In the genomic region with DNA sequence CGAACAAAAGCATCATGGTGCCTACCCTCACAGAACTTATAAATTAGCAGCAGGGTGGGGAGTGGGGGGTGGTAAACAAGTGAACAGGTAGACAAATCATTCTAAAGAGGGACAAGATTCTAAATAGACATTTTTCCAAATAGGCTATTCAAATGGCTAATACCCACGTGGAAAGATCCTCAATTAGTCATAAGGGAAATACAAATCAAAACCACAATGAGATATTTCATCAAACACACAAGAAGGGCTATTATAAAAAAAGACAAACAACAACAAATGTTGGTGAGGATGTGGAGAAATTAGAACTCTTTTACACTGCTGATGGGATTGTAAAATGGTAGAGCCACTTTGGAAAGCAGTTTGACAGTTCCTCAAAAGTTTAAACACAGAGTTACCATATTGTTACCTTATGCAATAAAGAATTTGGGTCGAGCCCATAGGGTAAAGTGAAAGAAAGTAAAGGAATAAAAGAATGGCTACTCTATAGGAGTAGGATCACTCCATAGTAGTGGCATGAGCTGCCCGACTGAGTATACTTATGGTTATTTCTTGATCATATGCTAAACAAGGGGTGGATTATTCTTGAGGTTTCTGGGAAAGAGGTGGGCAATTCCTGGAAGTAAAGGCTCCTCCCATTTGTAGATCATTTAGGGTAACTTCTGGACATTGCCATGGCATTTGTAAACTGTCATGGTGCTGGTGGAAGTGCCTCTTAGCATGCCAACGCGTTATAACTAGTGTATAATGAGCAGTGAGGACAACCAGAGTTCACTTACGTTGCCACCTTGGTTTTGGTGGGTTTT, we compare ENCODE assay signal across 26 cellular contexts. TPM values are rescaled to one million over a fixed set of nuclear protein-coding genes. Genes with fewer than 3 reads are reported as not detected.
A peak's percentile ranks its signal among the peaks of the same experiment; 100 is the strongest.
DNase-seq lines count a peak whose midpoint lies in the region; ATAC-seq, FAIRE-seq and TF ChIP-seq lines count a peak whose summit lies in the region.
"Had no signal": no experiment of that assay in that cellular context is flagged by ENCODE, and none has a peak within 500 bp of the region (broad histone marks: within the 10 kb centered on the region; RNA-seq: fewer than 3 reads in every experiment).

No MANE protein-coding gene starts in this region.

- H3K4me1 ChIP-seq in heart right ventricle = peaks cover 0 to 47% (median 27%) of the 10 kb centered on the region in 9 donors
- H3K4me1 ChIP-seq in K562 (replicated peaks in 1 of 2; ENCODE audit: control insufficient read depth in 2 of 2, insufficient read depth in 2 of 2, low read length in 2 of 2) = peaks cover 0 to 24% of the 10 kb centered on the region in 2 experiments; a peak in 4 of 5 replicates
- H3K4me1 ChIP-seq in transverse colon = peaks cover 6 to 31% (median 13%) of the 10 kb centered on the region in 4 donors
- no peaks in the 10 kb centered on the region for H3K4me1 ChIP-seq in mesendoderm (ENCODE audit: control insufficient read depth, low read depth, low read length)
- peaks cover 13% of the 10 kb centered on the region for H3K4me1 ChIP-seq in effector memory CD4-positive, alpha-beta T cell (ENCODE audit: control insufficient read depth, insufficient read depth, low read length, poor library complexity, severe bottlenecking)
- H3K4me1 ChIP-seq in neural progenitor cell = peaks cover 5% of the 10 kb centered on the region

- H2BK120ac ChIP-seq in mesendoderm (ENCODE audit: low read depth, low read length) = no peak overlapping the region

- intact Hi-C loops in heart right ventricle (cut with DNase I) = loop anchor here in 5 of 10 donors (5.0 to 10.0 kb wide), 6 partner anchors 64 to 371 kb away; a partner anchor contains a TSS
- intact Hi-C loops in cardiac septum (cut with DNase I) = loop anchor here (5.0 kb wide), 1 partner anchor 131 kb away; no protein-coding TSS in a partner anchor
- intact Hi-C loops in K562 (cut with micrococcal nuclease) = loop anchor here (2.0 to 5.0 kb wide), 2 partner anchors 126 to 153 kb away; a partner anchor contains a TSS
- intact Hi-C loops in transverse colon (cut with DNase I; ENCODE audit: low total_unique reads) = no loop called here

- no peak overlapping the region for H2AK5ac ChIP-seq in mesendoderm (ENCODE audit: low read length)

- H4K20me1 ChIP-seq in K562 (replicated peaks; ENCODE audit: control insufficient read depth, insufficient read depth, low read length) = no peaks in the 10 kb centered on the region
- H4K20me1 ChIP-seq in neural progenitor cell (ENCODE audit: low read depth) = no peaks in the 10 kb centered on the region

- no peak for ATAC-seq in heart right ventricle
- peak; percentile 54 for ATAC-seq in K562
- ATAC-seq: activated naive CD8-positive, alpha-beta T cell treated with anti-CD3 and anti-CD28 coated beads, Interleukin-2, amount 50 U/mL, for 24 hours; effector memory CD8-positive, alpha-beta T cell; left colon; stimulated activated naive B cell treated with anti-CD40 and anti-IgM and Interleukin-4, amounts not matched to agents 10 μg/mL and 1 μg/mL and 100 μg/mL, for 72 hours had no signal

- no peak overlapping the region for H3K4me2 ChIP-seq in K562 (ENCODE audit: insufficient read depth, low read length)
- no peak overlapping the region for H3K4me2 ChIP-seq in mesendoderm (ENCODE audit: low read length)
- H3K4me2 ChIP-seq in neural progenitor cell = no peak overlapping the region

- TF ChIP-seq RAD21 in K562 (CRISPR knock-in tag; conservative IDR thresholded peaks at IDR 0.05 in 1 of 2, IDR thresholded peaks at IDR 0.05 in 1 of 2) = no peak

- FAIRE-seq in K562 (lab: Jason Lieb, UNC) = no peak
- FAIRE-seq: A204.1, H54 had no signal

- H2AFZ ChIP-seq in K562 (ENCODE audit: low read depth, low read length) (peak overlapping the region; percentile 72), neural progenitor cell (replicated peaks) (no peak overlapping the region)

- H3K23ac ChIP-seq in mesendoderm (ENCODE audit: low read length) = no peak overlapping the region

- no peak for DNase-seq in heart right ventricle
- no peak for DNase-seq in cardiac septum (ENCODE audit: low spot score)
- peak in 1 of 4 experiments; percentile 64 for DNase-seq in K562 (ENCODE audit: extremely low read depth in 1 of 4, low spot score in 3 of 4)
- peak; percentile 42 for DNase-seq in foreskin melanocyte
- no peak for DNase-seq in transverse colon
- no peak for DNase-seq in mesendoderm
- no peak for DNase-seq in effector memory CD4-positive, alpha-beta T cell
- no peak for DNase-seq in neural progenitor cell (ENCODE audit: low spot score)
- DNase-seq: activated naive CD8-positive, alpha-beta T cell treated with anti-CD3 and anti-CD28 coated beads, Interleukin-2, amount 50 U/mL, for 24 hours; central memory CD4-positive, alpha-beta T cell; DMS79; effector memory CD8-positive, alpha-beta T cell; KG1; left colon; NCI-H1048; NCI-H2081 treated with DMSO at 0.1 percent for 48 hours; NCI-H524 treated with DMSO at 0.1 percent for 48 hours; occipital lobe; stimulated activated naive B cell treated with anti-CD40 and anti-IgM and Interleukin-4, amounts not matched to agents 10 μg/mL and 1 μg/mL and 100 μg/mL, for 72 hours; T-helper 9 cell; thyroid gland had no signal

- POLR2A ChIA-PET in K562 (lab: Yijun Ruan, JAX) = interaction anchor here (0.6 to 0.7 kb wide), 2 partner anchors 13 to 34 kb away, joined by 3 to 4 read pairs; no protein-coding TSS in a partner anchor

- TF ChIP-seq EP300 in K562 (IDR thresholded peaks at IDR 0.05; ENCODE audit: low read length) (no peak), transverse colon (IDR thresholded peaks at IDR 0.05; ENCODE audit: low read depth) (no peak)

- H3K27ac ChIP-seq in heart right ventricle (peak overlapping the region in 7 of 10 donors; percentile 27 to 80 (median 69)), K562 (ENCODE audit: extremely low read depth, low read depth, low read length) (no peak overlapping the region), transverse colon (peak overlapping the region in 3 of 4 donors; percentile 60 to 73 (median 67)), mesendoderm (ENCODE audit: low read depth, low read length) (no peak overlapping the region), neural progenitor cell (no peak overlapping the region)
- H3K27ac ChIP-seq in effector memory CD4-positive, alpha-beta T cell (ENCODE audit: insufficient read depth, low read length, poor library complexity, severe bottlenecking) = no peak overlapping the region
- H3K27ac ChIP-seq: C4-2B had no signal

- no peaks in the 10 kb centered on the region for H3K79me1 ChIP-seq in mesendoderm (ENCODE audit: low read length)

- no peaks in the 10 kb centered on the region for H3K9me3 ChIP-seq in heart right ventricle
- no peaks in the 10 kb centered on the region for H3K9me3 ChIP-seq in K562 (replicated peaks; ENCODE audit: control insufficient read depth, insufficient read depth, low read depth, low read length)
- no peaks in the 10 kb centered on the region for H3K9me3 ChIP-seq in transverse colon
- H3K9me3 ChIP-seq in effector memory CD4-positive, alpha-beta T cell (ENCODE audit: control insufficient read depth, low read length) = no peaks in the 10 kb centered on the region
- no peaks in the 10 kb centered on the region for H3K9me3 ChIP-seq in neural progenitor cell (ENCODE audit: low read depth)
- H3K9me3 ChIP-seq: right atrium auricular region, thyroid gland had no signal

- no peaks in the 10 kb centered on the region for H3K79me2 ChIP-seq in K562 (ENCODE audit: control insufficient read depth, insufficient read depth, low read length)
- no peaks in the 10 kb centered on the region for H3K79me2 ChIP-seq in mesendoderm (ENCODE audit: control insufficient read depth, insufficient read depth, low read length)
- no peaks in the 10 kb centered on the region for H3K79me2 ChIP-seq in neural progenitor cell (ENCODE audit: low read depth)

- no peaks in the 10 kb centered on the region for H3F3A ChIP-seq in neural progenitor cell (ENCODE audit: low read depth)

- 88 to 89% methylated on average over 7 of the region's 7 CpGs for WGBS in heart right ventricle, 2 donors
- 44% methylated on average over 7 of the region's 7 CpGs for WGBS in K562 (ENCODE audit: insufficient coverage, low coverage, missing lambda C conversion rate)
- 60 to 75% methylated on average over 1 to 7 of the region's 7 CpGs for WGBS in transverse colon (ENCODE audit: low coverage in 1 of 2), 2 donors
- WGBS in mesendoderm (ENCODE audit: extremely low coverage, insufficient coverage, low lambda C conversion rate) = no CpG with 5 or more reads among the region's 7 CpGs

- no peaks in the 10 kb centered on the region for H3K36me3 Mint-ChIP-seq in neural progenitor cell
- H3K36me3 Mint-ChIP-seq: stimulated activated naive B cell treated with anti-CD40 and anti-IgM and Interleukin-4, amounts not matched to agents 10 μg/mL and 1 μg/mL and 100 μg/mL, for 72 hours had no signal

- no peak overlapping the region for H3K18ac ChIP-seq in mesendoderm (ENCODE audit: low read length)

- no peak overlapping the region for H4K5ac ChIP-seq in mesendoderm (ENCODE audit: low read length)

- TSS peak; percentile 100 for BruUV-seq in K562 (replicated peaks; lab: Mats Ljungman, UMichigan)

- CTCF ChIA-PET in K562 (lab: Yijun Ruan, JAX; ENCODE audit: low intra/inter-chr PET ratio) = no interaction called here

- H3K4me3 Mint-ChIP-seq in neural progenitor cell = no peak overlapping the region
- H3K4me3 Mint-ChIP-seq: activated naive CD8-positive, alpha-beta T cell treated with anti-CD3 and anti-CD28 coated beads, Interleukin-2, amount 50 U/mL, for 24 hours; effector memory CD8-positive, alpha-beta T cell; stimulated activated naive B cell treated with anti-CD40 and anti-IgM and Interleukin-4, amounts not matched to agents 10 μg/mL and 1 μg/mL and 100 μg/mL, for 72 hours had no signal

- H3K4me3 ChIP-seq in heart right ventricle (no peak overlapping the region), K562 (no peak overlapping the region), transverse colon (no peak overlapping the region), mesendoderm (ENCODE audit: low read length) (no peak overlapping the region), neural progenitor cell (no peak overlapping the region)
- no peak overlapping the region for H3K4me3 ChIP-seq in effector memory CD4-positive, alpha-beta T cell (ENCODE audit: insufficient read depth, low read depth, low read length, poor library complexity, severe bottlenecking)
- H3K4me3 ChIP-seq: right atrium auricular region, thyroid gland had no signal

- no peak overlapping the region for H2BK5ac ChIP-seq in mesendoderm (ENCODE audit: low read length)

- H3K27ac Mint-ChIP-seq in neural progenitor cell = no peak overlapping the region
- H3K27ac Mint-ChIP-seq: effector memory CD8-positive, alpha-beta T cell; stimulated activated naive B cell treated with anti-CD40 and anti-IgM and Interleukin-4, amounts not matched to agents 10 μg/mL and 1 μg/mL and 100 μg/mL, for 72 hours had no signal

- H3K4me1 Mint-ChIP-seq in neural progenitor cell = peaks cover 8% of the 10 kb centered on the region

- H3K27me3 ChIP-seq in heart right ventricle = peaks cover 0 to 32% (median 0%) of the 10 kb centered on the region in 7 donors
- no peaks in the 10 kb centered on the region for H3K27me3 ChIP-seq in K562 (ENCODE audit: control insufficient read depth in 2 of 2, insufficient read depth in 2 of 2, low read length in 2 of 2)
- no peaks in the 10 kb centered on the region for H3K27me3 ChIP-seq in transverse colon
- H3K27me3 ChIP-seq in mesendoderm (ENCODE audit: insufficient read depth, low read length, poor library complexity) = no peaks in the 10 kb centered on the region
- H3K27me3 ChIP-seq in effector memory CD4-positive, alpha-beta T cell (replicated peaks; ENCODE audit: control insufficient read depth, insufficient read depth, low read length, poor library complexity, severe bottlenecking) = no peaks in the 10 kb centered on the region
- H3K27me3 ChIP-seq in neural progenitor cell = no peaks in the 10 kb centered on the region
- H3K27me3 ChIP-seq: right atrium auricular region, thyroid gland had no signal

- no peaks in the 10 kb centered on the region for H3K9me1 ChIP-seq in K562 (ENCODE audit: control insufficient read depth, insufficient read depth, low read length)

- H3K9ac ChIP-seq in K562 (ENCODE audit: insufficient read depth in 1 of 2, low read depth in 2 of 2, low read length in 2 of 2) (no peak overlapping the region), mesendoderm (ENCODE audit: low read length) (no peak overlapping the region), neural progenitor cell (no peak overlapping the region)

- no peak overlapping the region for H2BK15ac ChIP-seq in mesendoderm (replicated peaks; ENCODE audit: low read depth)

- H3K4ac ChIP-seq in mesendoderm (ENCODE audit: low read depth, low read length) = no peak overlapping the region

- H3K56ac ChIP-seq in mesendoderm (ENCODE audit: low read length) = no peak overlapping the region

- H3K36me3 ChIP-seq in heart right ventricle (no peaks in the 10 kb centered on the region), K562 (ENCODE audit: control insufficient read depth, insufficient read depth, low read length) (no peaks in the 10 kb centered on the region), transverse colon (no peaks in the 10 kb centered on the region), mesendoderm (ENCODE audit: control insufficient read depth, insufficient read depth, low read length) (no peaks in the 10 kb centered on the region), neural progenitor cell (no peaks in the 10 kb centered on the region)
- no peaks in the 10 kb centered on the region for H3K36me3 ChIP-seq in effector memory CD4-positive, alpha-beta T cell (ENCODE audit: control insufficient read depth, insufficient read depth, low read length)
- H3K36me3 ChIP-seq: right atrium auricular region, thyroid gland had no signal

- TF ChIP-seq POLR2A in K562 (conservative IDR thresholded peaks at IDR 0.05) (peak; percentile 72), transverse colon (IDR thresholded peaks at IDR 0.05) (no peak)

- H3K27me3 Mint-ChIP-seq in neural progenitor cell (ENCODE audit: insufficient read depth, low read depth) = peaks cover 2% of the 10 kb centered on the region
- H3K27me3 Mint-ChIP-seq: activated naive CD8-positive, alpha-beta T cell treated with anti-CD3 and anti-CD28 coated beads, Interleukin-2, amount 50 U/mL, for 24 hours; effector memory CD8-positive, alpha-beta T cell had no signal

- peaks cover 11% of the 10 kb centered on the region for H3K9me3 Mint-ChIP-seq in neural progenitor cell
- H3K9me3 Mint-ChIP-seq: activated naive CD8-positive, alpha-beta T cell treated with anti-CD3 and anti-CD28 coated beads, Interleukin-2, amount 50 U/mL, for 24 hours; effector memory CD8-positive, alpha-beta T cell had no signal

- H4K8ac ChIP-seq in mesendoderm (ENCODE audit: low read depth, low read length) = no peak overlapping the region

- in situ Hi-C loops in K562 (cut with MboI) = no loop called here
- in situ Hi-C loops in transverse colon (cut with MboI; ENCODE audit: low pct_ligation_motif_present in 1 of 4, low pct_unique_long_range_greater_than_20kb in 1 of 4, low sequenced_read_pairs in 3 of 4) = loop anchor here in 1 of 4 donors (25.0 kb wide), 1 partner anchor 384 kb away; no protein-coding TSS in a partner anchor

- TF ChIP-seq CTCF in heart right ventricle (IDR thresholded peaks at IDR 0.05) = no peak
- TF ChIP-seq CTCF in K562 (IDR thresholded peaks at IDR 0.05 in 2 of 3, conservative IDR thresholded peaks at IDR 0.05 in 1 of 3; ENCODE audit: insufficient read depth in 2 of 3, low read depth in 1 of 3, low read length in 3 of 3) = no peak
- no peak for TF ChIP-seq CTCF in transverse colon (IDR thresholded peaks at IDR 0.05)
- TF ChIP-seq CTCF in neural progenitor cell (IDR thresholded peaks at IDR 0.05) = no peak

RNA-seq across cellular contexts. Expression of a gene that starts 58.9 kb away (rescaled TPM):
- total RNA-seq in heart right ventricle = under 1 TPM in 6 of 10 donors, not detected in 4; 0.07 to 1.00 (median 0.29) TPM
- not detected for polyA plus RNA-seq in heart right ventricle
- total RNA-seq in cardiac septum = not detected
- not detected in 2 replicates for total RNA-seq in K562 (2011; cell fraction: chromatin; rRNA removed; ENCODE audit: low replicate concordance)
- not detected in 2 replicates for total RNA-seq in K562 (2011; cell fraction: nucleolus; rRNA removed)
- total RNA-seq in K562 (2011; cell fraction: nucleoplasm; rRNA removed) = not detected in 2 replicates
- total RNA-seq in K562 (2014; rRNA removed) = not detected in 2 replicates
- total RNA-seq in K562 (2014; rRNA removed; fragmentation: Illumina TruSeq; extraction: Trizol) = not detected in 2 replicates
- total RNA-seq in K562 (2015; rRNA removed; fragmentation: Illumina TruSeq; extraction: Trizol) = not detected in 2 replicates
- total RNA-seq in K562 (2021) = not detected in 2 replicates
- polyA plus RNA-seq in K562 (2011; rRNA removed) = not detected in 2 replicates
- polyA plus RNA-seq in K562 (2011; cell fraction: cytosol; rRNA removed) = not detected in 2 replicates
- polyA plus RNA-seq in K562 (2011; cell fraction: nucleus; rRNA removed) = not detected in 2 replicates
- not detected in 2 replicates for polyA plus RNA-seq in K562 (2012)
- not detected in 2 replicates for polyA plus RNA-seq in K562 (2014; fragmentation: Illumina TruSeq; extraction: Trizol)
- polyA plus RNA-seq in K562 (2014; fragmentation: Nextera tagmentation; extraction: Ambion mirVana) = not detected
- polyA plus RNA-seq in K562 (2014; rRNA removed) = not detected in 2 replicates
- polyA minus RNA-seq in K562 (2011; rRNA and poly(A)+ RNA removed) = not detected in 2 replicates
- not detected in 2 replicates for polyA minus RNA-seq in K562 (2011; cell fraction: cytosol; rRNA and poly(A)+ RNA removed)
- not detected in 2 replicates for polyA minus RNA-seq in K562 (2011; cell fraction: nucleus; rRNA and poly(A)+ RNA removed)
- total RNA-seq in transverse colon = under 1 TPM in 2 of 4 donors, not detected in 2; 0.14 to 0.64 TPM
- 0.21 TPM for polyA plus RNA-seq in mesendoderm (2013, experiment 1 of 2)
- polyA plus RNA-seq in mesendoderm (2013, experiment 2 of 2) = 0.20 TPM
- total RNA-seq in neural progenitor cell (ENCODE audit: low replicate concordance) = not detected in 2 replicates
- total RNA-seq: right atrium auricular region, SK-MEL-5 had no signal

Comparison
In these comparisons a context has a peak if more than half of its experiments do, and no peak if none do; other contexts are left out.
1. H3K27ac ChIP-seq: peak in heart right ventricle (7 of 10) and transverse colon (3 of 4); none in K562 (single experiment), mesendoderm (single experiment), effector memory CD4-positive, alpha-beta T cell (single experiment) and neural progenitor cell (single experiment).